ENCODE assay signal across 10 cellular contexts in genomic region chr21:29245104-29245643, GRCh38. TPM values are rescaled to one million over a fixed set of nuclear protein-coding genes. Genes with fewer than 3 reads are reported as not detected.
DNase-seq lines count a peak whose midpoint lies in the region; ATAC-seq and TF ChIP-seq lines count a peak whose summit lies in the region.
"Had no signal": no experiment of that assay in that cellular context is flagged by ENCODE, and none has a peak within 500 bp of the region (broad histone marks: within the 10 kb centered on the region; RNA-seq: fewer than 3 reads in every experiment).

No MANE protein-coding gene starts in this region.

- H3K27me3 ChIP-seq in upper lobe of right lung (no peaks in the 10 kb centered on the region), gastrocnemius medialis (no peaks in the 10 kb centered on the region)

- no peak overlapping the region for H3K4me3 Mint-ChIP-seq in activated T-helper 2 cell treated with anti-CD3 and anti-CD28 coated beads, Interferon-gamma antibody, Interleukin-2, Interleukin-4, amounts not matched to agents 10 μg/mL and 5 μg/mL and 100 μg/mL, durations not matched to agents 14 hours and 24 hours and 36 hours (ENCODE audit: low read depth)

- TF ChIP-seq POLR2A in gastrocnemius medialis (IDR thresholded peaks at IDR 0.05), result no peak

- DNase-seq in stimulated activated CD4-positive, alpha-beta T cell treated with anti-CD3 and anti-CD28 coated beads, Interleukin-12 subunit alpha, Interleukin-12 subunit beta, amount 100 ng/mL, for 48 hours (ENCODE audit: low read depth in 2 of 3, low spot score in 1 of 3), result peak; percentile 20 to 38 (median 37)
- no peak for DNase-seq in stimulated activated CD4-positive, alpha-beta T cell treated with anti-CD3 and anti-CD28 coated beads, Interleukin-12 subunit alpha, Interleukin-12 subunit beta, amount 100 ng/mL, for 4 hours
- DNase-seq in activated T-helper 2 cell treated with anti-CD3 and anti-CD28 coated beads, Interferon-gamma antibody, Interleukin-2, Interleukin-4, amounts not matched to agents 10 μg/mL and 5 μg/mL and 100 μg/mL, durations not matched to agents 14 hours and 24 hours and 36 hours (ENCODE audit: low spot score), result no peak
- no peak for DNase-seq in upper lobe of right lung
- no peak for DNase-seq in GM03348 (ENCODE audit: low spot score)
- no peak for DNase-seq in NAMALWA (ENCODE audit: low spot score)
- no peak for DNase-seq in gastrocnemius medialis
- DNase-seq: Calu3 had no signal

- H3K27ac Mint-ChIP-seq in activated T-helper 2 cell treated with anti-CD3 and anti-CD28 coated beads, Interferon-gamma antibody, Interleukin-2, Interleukin-4, amounts not matched to agents 10 μg/mL and 5 μg/mL and 100 μg/mL, durations not matched to agents 14 hours and 24 hours and 36 hours, result peak overlapping the region; percentile 17

- in situ Hi-C loops in gastrocnemius medialis (cut with MboI; ENCODE audit: low sequenced_read_pairs in 4 of 4), result no loop called here

- H3K9me3 Mint-ChIP-seq in activated T-helper 2 cell treated with anti-CD3 and anti-CD28 coated beads, Interferon-gamma antibody, Interleukin-2, Interleukin-4, amounts not matched to agents 10 μg/mL and 5 μg/mL and 100 μg/mL, durations not matched to agents 14 hours and 24 hours and 36 hours, result peaks cover 18% of the 10 kb centered on the region

- ATAC-seq in HG02870 (IDR thresholded peaks at IDR 0.05; ENCODE audit: unreplicated experiment) (peak; percentile 81), upper lobe of right lung (peak; percentile 90), gastrocnemius medialis (no peak)
- ATAC-seq: Right ventricle myocardium inferior had no signal

- TF ChIP-seq CTCF in upper lobe of right lung (IDR thresholded peaks at IDR 0.05), result no peak
- no peak for TF ChIP-seq CTCF in gastrocnemius medialis (IDR thresholded peaks at IDR 0.05 in 4 of 5, conservative IDR thresholded peaks at IDR 0.05 in 1 of 5)

- H3K36me3 ChIP-seq in upper lobe of right lung (no peaks in the 10 kb centered on the region), gastrocnemius medialis (no peaks in the 10 kb centered on the region)

- H3K4me3 ChIP-seq in upper lobe of right lung (no peak overlapping the region), gastrocnemius medialis (no peak overlapping the region)

- H3K9me3 ChIP-seq in upper lobe of right lung (no peaks in the 10 kb centered on the region), gastrocnemius medialis (no peaks in the 10 kb centered on the region)

- H3K4me1 ChIP-seq in upper lobe of right lung, result no peaks in the 10 kb centered on the region
- no peaks in the 10 kb centered on the region for H3K4me1 ChIP-seq in gastrocnemius medialis

- H3K4me1 Mint-ChIP-seq in activated T-helper 2 cell treated with anti-CD3 and anti-CD28 coated beads, Interferon-gamma antibody, Interleukin-2, Interleukin-4, amounts not matched to agents 10 μg/mL and 5 μg/mL and 100 μg/mL, durations not matched to agents 14 hours and 24 hours and 36 hours (ENCODE audit: low read depth), result peaks cover 9% of the 10 kb centered on the region

- H3K36me3 Mint-ChIP-seq in activated T-helper 2 cell treated with anti-CD3 and anti-CD28 coated beads, Interferon-gamma antibody, Interleukin-2, Interleukin-4, amounts not matched to agents 10 μg/mL and 5 μg/mL and 100 μg/mL, durations not matched to agents 14 hours and 24 hours and 36 hours (ENCODE audit: low read depth), result no peaks in the 10 kb centered on the region

- peaks cover 29% of the 10 kb centered on the region for H3K27me3 Mint-ChIP-seq in activated T-helper 2 cell treated with anti-CD3 and anti-CD28 coated beads, Interferon-gamma antibody, Interleukin-2, Interleukin-4, amounts not matched to agents 10 μg/mL and 5 μg/mL and 100 μg/mL, durations not matched to agents 14 hours and 24 hours and 36 hours (ENCODE audit: low read depth)

- H3K27ac ChIP-seq in upper lobe of right lung (peak overlapping the region; percentile 32), gastrocnemius medialis (no peak overlapping the region)

- intact Hi-C loops in activated T-helper 2 cell treated with anti-CD3 and anti-CD28 coated beads, Interferon-gamma antibody, Interleukin-2, Interleukin-4, amounts not matched to agents 10 μg/mL and 5 μg/mL and 100 μg/mL, durations not matched to agents 14 hours and 24 hours and 36 hours (cut with micrococcal nuclease), result loop anchor here (1.0 to 2.0 kb wide), 6 partner anchors 12 to 151 kb away; partner anchors contain the start of gene BACH1
- intact Hi-C loops in upper lobe of right lung (cut with DNase I), result no loop called here
- intact Hi-C loops in gastrocnemius medialis (cut with DNase I; ENCODE audit: low total_unique reads), result no loop called here

RNA-seq across cellular contexts. Expression of gene BACH1, which starts 53.5 kb away (rescaled TPM):
- 35.2 and 37.9 TPM in 2 replicates for total RNA-seq in activated T-helper 2 cell treated with anti-CD3 and anti-CD28 coated beads, Interferon-gamma antibody, Interleukin-2, Interleukin-4, amounts not matched to agents 10 μg/mL and 5 μg/mL and 100 μg/mL, durations not matched to agents 14 hours and 24 hours and 36 hours
- total RNA-seq in upper lobe of right lung, result 125 TPM
- 10 to 100 TPM; 52.4 to 72.7 (median 62.7) TPM for total RNA-seq in gastrocnemius medialis

Comparison
In these comparisons a context has a peak if more than half of its experiments do, and no peak if none do; other contexts are left out.
1. DNase-seq: peak in stimulated activated CD4-positive, alpha-beta T cell treated with anti-CD3 and anti-CD28 coated beads, Interleukin-12 subunit alpha, Interleukin-12 subunit beta, amount 100 ng/mL, for 48 hours (3 of 3); none in stimulated activated CD4-positive, alpha-beta T cell treated with anti-CD3 and anti-CD28 coated beads, Interleukin-12 subunit alpha, Interleukin-12 subunit beta, amount 100 ng/mL, for 4 hours (single experiment), activated T-helper 2 cell treated with anti-CD3 and anti-CD28 coated beads, Interferon-gamma antibody, Interleukin-2, Interleukin-4, amounts not matched to agents 10 μg/mL and 5 μg/mL and 100 μg/mL, durations not matched to agents 14 hours and 24 hours and 36 hours (single experiment), upper lobe of right lung (single experiment), GM03348 (single experiment), NAMALWA (single experiment) and gastrocnemius medialis (0 of 2).
2. ATAC-seq: peak in HG02870 (single experiment) and upper lobe of right lung (single experiment); none in gastrocnemius medialis (0 of 2).